ENCODE assay signal across 8 cellular contexts in genomic region chr5:154753792-154754191, GRCh38. TPM values are rescaled to one million over a fixed set of nuclear protein-coding genes. Genes with fewer than 3 reads are reported as not detected.
DNase-seq lines count a peak whose midpoint lies in the region; ATAC-seq and TF ChIP-seq lines count a peak whose summit lies in the region.

No MANE protein-coding gene starts in this region.

- TF ChIP-seq POLR2A in NB4 (IDR thresholded peaks at IDR 0.05; ENCODE audit: extremely low read depth, insufficient read length) (no peak), tibial nerve (IDR thresholded peaks at IDR 0.05) (peak; percentile 55 to 72)

- TF ChIP-seq EP300 in tibial nerve (IDR thresholded peaks at IDR 0.05) = peak in 1 of 2 donors; percentile 94

- peak overlapping the region; percentile 96 for H3K27ac ChIP-seq in lower lobe of right lung
- H3K27ac ChIP-seq in tibial nerve = peak overlapping the region; percentile 94 to 99 (median 99)

- WGBS in tibial nerve, 2 donors = 17% methylated on average over 5 of the region's 5 CpGs

- H3K27me3 ChIP-seq in lower lobe of right lung (ENCODE audit: low read depth) (no peaks in the 10 kb centered on the region), tibial nerve (no peaks in the 10 kb centered on the region)

- ATAC-seq in lower lobe of right lung = peak; percentile 20 to 41

- DNase-seq in DMS114 treated with DMSO at 0.1 percent for 48 hours (lab: John Stamatoyannopoulos, UW; ENCODE audit: unreplicated experiment) (peak; percentile 28), NB4 (ENCODE audit: low read depth) (peak; percentile 40), cerebellum (ENCODE audit: low spot score) (peak; percentile 42), lower lobe of right lung (no peak), tibial nerve (ENCODE audit: low spot score in 2 of 2) (peak; percentile 48 to 84), inferior parietal cortex (ENCODE audit: extremely low spot score) (no peak), NCI-H748 (lab: John Stamatoyannopoulos, UW; ENCODE audit: unreplicated experiment) (no peak)
- no peak for DNase-seq in activated CD4-positive, CD25-positive, alpha-beta regulatory T cell treated with anti-CD3 and anti-CD28 coated beads, Interleukin-2, amount 50 U/mL, for 72 hours

- intact Hi-C loops in lower lobe of right lung (cut with DNase I) = no loop called here

- H3K4me3 ChIP-seq in NB4 (ENCODE audit: low read depth, low read length) (peak overlapping the region; percentile 77), lower lobe of right lung (peak overlapping the region; percentile 78), tibial nerve (peak overlapping the region in 3 of 4 donors; percentile 64 to 100 (median 70))

- no peaks in the 10 kb centered on the region for H3K9me3 ChIP-seq in lower lobe of right lung
- no peaks in the 10 kb centered on the region for H3K9me3 ChIP-seq in tibial nerve

- H3K4me1 ChIP-seq in lower lobe of right lung (peaks cover 29% of the 10 kb centered on the region), tibial nerve (peaks cover 0 to 51% (median 15%) of the 10 kb centered on the region in 4 donors)

- H3K36me3 ChIP-seq in lower lobe of right lung = no peaks in the 10 kb centered on the region
- H3K36me3 ChIP-seq in tibial nerve = no peaks in the 10 kb centered on the region

- TF ChIP-seq CTCF in NB4 (IDR thresholded peaks at IDR 0.05; ENCODE audit: low read depth, low read length) (no peak), lower lobe of right lung (IDR thresholded peaks at IDR 0.05) (no peak), tibial nerve (IDR thresholded peaks at IDR 0.05) (no peak)

RNA-seq across cellular contexts. Expression of gene LARP1, which starts 1.4 kb away (rescaled TPM):
- total RNA-seq in cerebellum = 44.0 TPM
- total RNA-seq in lower lobe of right lung = 143 TPM
- 100 to 1,000 TPM; 114 to 166 (median 144) TPM for total RNA-seq in tibial nerve

Comparison
In these comparisons a context has a peak if more than half of its experiments do, and no peak if none do; other contexts are left out.
1. DNase-seq: peak in DMS114 treated with DMSO at 0.1 percent for 48 hours (single experiment), NB4 (single experiment), cerebellum (single experiment) and tibial nerve (2 of 2); none in lower lobe of right lung (single experiment), inferior parietal cortex (single experiment), NCI-H748 (single experiment) and activated CD4-positive, CD25-positive, alpha-beta regulatory T cell treated with anti-CD3 and anti-CD28 coated beads, Interleukin-2, amount 50 U/mL, for 72 hours (single experiment).
2. Peak in every context shown above with its lines, with median percentiles within 50 percentile points of each other: H3K4me3 ChIP-seq.